22 cellular contexts compared by ENCODE assay signal in the genomic region with DNA sequence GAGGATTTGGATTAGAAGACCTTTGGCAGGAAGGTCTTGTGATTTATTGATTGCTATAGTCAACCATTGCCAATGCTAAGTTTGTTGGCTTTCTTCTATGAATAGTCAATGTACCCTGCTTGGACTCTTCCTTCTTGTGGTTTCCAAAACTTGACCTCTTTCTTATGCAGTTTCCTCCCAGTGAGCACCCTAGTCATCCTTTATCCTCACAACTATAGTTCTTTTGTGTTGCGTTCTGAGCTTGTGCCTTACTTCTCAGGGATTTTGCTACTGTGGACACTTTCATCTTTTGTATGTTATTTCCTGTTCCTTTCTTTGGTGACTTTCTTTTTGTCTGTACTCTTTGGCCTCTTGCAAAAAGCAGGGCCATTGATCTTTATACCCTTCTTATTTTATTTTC.
DNase-seq lines count a peak whose midpoint lies in the region; ATAC-seq, FAIRE-seq and TF ChIP-seq lines count a peak whose summit lies in the region.
"Had no signal": no experiment of that assay in that cellular context is flagged by ENCODE, and none has a peak within 500 bp of the region (broad histone marks: within the 10 kb centered on the region; RNA-seq: fewer than 3 reads in every experiment).

No MANE protein-coding gene starts in this region.

- BruUV-seq in mammary epithelial cell (replicated peaks; lab: Mats Ljungman, UMichigan): no TSS peak

- H3K4me2 ChIP-seq in smooth muscle cell (peak overlapping the region; percentile 15), mammary epithelial cell (ENCODE audit: insufficient read depth, low read depth, low read length) (no peak overlapping the region)
- H3K4me2 ChIP-seq: BLaER1 had no signal

- peaks cover 5% of the 10 kb centered on the region; the same call in 1 of the 2 replicates for H3K36me3 Mint-ChIP-seq in WTC11
- H3K36me3 Mint-ChIP-seq: CD14-positive monocyte; CD4-positive, alpha-beta memory T cell; CD4-positive, CD25-positive, alpha-beta regulatory T cell; CD8-positive, alpha-beta memory T cell had no signal

- no peak for DNase-seq in WTC11 (ENCODE audit: low spot score)
- no peak for DNase-seq in smooth muscle cell (lab: John Stamatoyannopoulos, UW; ENCODE audit: unreplicated experiment)
- DNase-seq in D721Med (ENCODE audit: insufficient read length, low spot score): no peak
- no peak for DNase-seq in epidermal melanocyte (ENCODE audit: insufficient read length, low spot score)
- DNase-seq in mammary epithelial cell: no peak
- DNase-seq: 8988T; ACHN; BE2C; C1 segment of cervical spinal cord; CD4-positive, alpha-beta memory T cell; CD4-positive, CD25-positive, alpha-beta regulatory T cell; CD8-positive, alpha-beta memory T cell; COR-L47; DMS79 treated with DMSO at 0.1 percent for 48 hours; GF-D8 had no signal

- H3F3A ChIP-seq in smooth muscle cell (ENCODE audit: low read depth): peaks cover 33% of the 10 kb centered on the region

- H4K20me1 ChIP-seq in smooth muscle cell (ENCODE audit: low read depth) (no peaks in the 10 kb centered on the region), mammary epithelial cell (ENCODE audit: insufficient read depth, low read length) (no peaks in the 10 kb centered on the region)
- H4K20me1 ChIP-seq: BLaER1 had no signal

- peaks cover 14% of the 10 kb centered on the region for H3K9me3 Mint-ChIP-seq in WTC11

- in situ Hi-C loops in mammary epithelial cell (cut with MboI; ENCODE audit: low sequenced_read_pairs in 2 of 2): no loop called here

- H3K79me2 ChIP-seq in smooth muscle cell (ENCODE audit: low read depth) (no peaks in the 10 kb centered on the region), mammary epithelial cell (ENCODE audit: insufficient read depth, low read length) (no peaks in the 10 kb centered on the region)

- no peak for TF ChIP-seq CTCF in WTC11 (IDR thresholded peaks at IDR 0.05)
- no peak for TF ChIP-seq CTCF in smooth muscle cell (IDR thresholded peaks at IDR 0.05; ENCODE audit: borderline replicate concordance, insufficient read depth, poor library complexity, severe bottlenecking)
- TF ChIP-seq CTCF in D721Med (IDR thresholded peaks at IDR 0.05; ENCODE audit: insufficient read depth, missing control alignments): no peak
- TF ChIP-seq CTCF in mammary epithelial cell (conservative IDR thresholded peaks at IDR 0.05 in 1 of 2, IDR thresholded peaks at IDR 0.05 in 1 of 2; ENCODE audit: extremely low read depth in 1 of 2, insufficient read depth in 1 of 2, low read depth in 1 of 2, low read length in 2 of 2): no peak

- dilution Hi-C loops in mammary epithelial cell (cut with HindIII; ENCODE audit: low sequenced_read_pairs): no loop called here

- FAIRE-seq in D721Med (lab: Jason Lieb, UNC): no peak
- FAIRE-seq: A204.1, G401.6, GM12891, GM19239 had no signal

- H3K4me3 Mint-ChIP-seq in WTC11: no peak overlapping the region
- H3K4me3 Mint-ChIP-seq: CD14-positive monocyte; CD4-positive, alpha-beta memory T cell; CD4-positive, CD25-positive, alpha-beta regulatory T cell; CD8-positive, alpha-beta memory T cell had no signal

- POLR2A ChIA-PET in WTC11 (lab: Charles Lee): no interaction called here

- 96% methylated on average over 1 of the region's 1 CpG for WGBS in smooth muscle cell (ENCODE audit: low lambda C conversion rate)
- WGBS in mammary epithelial cell (ENCODE audit: low coverage, missing lambda C conversion rate): 92% methylated on average over 1 of the region's 1 CpG

- H3K4me3 ChIP-seq in HUES48 (ENCODE audit: low read depth, low read length) (no peak overlapping the region), smooth muscle cell (no peak overlapping the region), mammary epithelial cell (replicated peaks in 1 of 3; ENCODE audit: insufficient read depth in 1 of 3, low read depth in 2 of 3, low read length in 3 of 3) (no peak overlapping the region)
- H3K4me3 ChIP-seq: BLaER1 had no signal

- H3K27ac ChIP-seq in HUES48 (ENCODE audit: low read depth, low read length) (peak overlapping the region; percentile 56), smooth muscle cell (ENCODE audit: low read depth) (peak overlapping the region; percentile 94), mammary epithelial cell (ENCODE audit: insufficient read depth, low read depth, low read length) (no peak overlapping the region)
- H3K27ac ChIP-seq: BLaER1 had no signal

- no peaks in the 10 kb centered on the region for H3K36me3 ChIP-seq in HUES48 (ENCODE audit: control insufficient read depth, insufficient read depth, low read length)
- no peaks in the 10 kb centered on the region for H3K36me3 ChIP-seq in smooth muscle cell (ENCODE audit: low read depth)
- no peaks in the 10 kb centered on the region for H3K36me3 ChIP-seq in mammary epithelial cell (ENCODE audit: insufficient read depth, low read length)
- H3K36me3 ChIP-seq: BE2C, BLaER1 had no signal

- CTCF ChIA-PET in WTC11 (lab: Charles Lee): no interaction called here
- CTCF ChIA-PET in mammary epithelial cell (lab: Charles Lee; ENCODE audit: low non-redundant PET): no interaction called here

- ATAC-seq in WTC11: peak; percentile 67

- H3K27ac Mint-ChIP-seq in WTC11: no peak overlapping the region
- H3K27ac Mint-ChIP-seq: CD14-positive monocyte; CD4-positive, alpha-beta memory T cell; CD4-positive, CD25-positive, alpha-beta regulatory T cell; CD8-positive, alpha-beta memory T cell had no signal

- H3K27me3 ChIP-seq in HUES48 (ENCODE audit: control insufficient read depth, insufficient read depth, low read length) (no peaks in the 10 kb centered on the region), smooth muscle cell (ENCODE audit: low read depth) (no peaks in the 10 kb centered on the region), mammary epithelial cell (ENCODE audit: insufficient read depth, low read length) (no peaks in the 10 kb centered on the region)
- H3K27me3 ChIP-seq: BE2C, BLaER1 had no signal

- H3K9me3 ChIP-seq in HUES48 (ENCODE audit: control insufficient read depth, insufficient read depth, low read length): 0 out of 2 replicates have a peak, but pooled peaks cover 3% of the 10 kb centered on the region
- H3K9me3 ChIP-seq in smooth muscle cell (replicated peaks; ENCODE audit: low read depth): no peaks in the 10 kb centered on the region
- peaks cover 21% of the 10 kb centered on the region for H3K9me3 ChIP-seq in mammary epithelial cell (replicated peaks; ENCODE audit: insufficient read depth, low read length)
- H3K9me3 ChIP-seq: BE2C, BLaER1 had no signal

- intact Hi-C loops in mammary epithelial cell (cut with micrococcal nuclease): no loop called here

- H2AFZ ChIP-seq in smooth muscle cell (ENCODE audit: low read depth) (no peak overlapping the region), mammary epithelial cell (ENCODE audit: low read depth, low read length) (no peak overlapping the region)

- peaks cover 28% of the 10 kb centered on the region for H3K4me1 Mint-ChIP-seq in WTC11
- H3K4me1 Mint-ChIP-seq: CD14-positive monocyte; CD4-positive, alpha-beta memory T cell; CD4-positive, CD25-positive, alpha-beta regulatory T cell; CD8-positive, alpha-beta memory T cell had no signal

- H3K9ac ChIP-seq in HUES48 (ENCODE audit: low read depth, low read length) (no peak overlapping the region), smooth muscle cell (ENCODE audit: low read depth) (no peak overlapping the region), mammary epithelial cell (ENCODE audit: insufficient read depth, low read length) (no peak overlapping the region)
- H3K9ac ChIP-seq: BLaER1 had no signal

- H3K4me1 ChIP-seq in HUES48 (ENCODE audit: control insufficient read depth, insufficient read depth, low read length) (peaks cover 16% of the 10 kb centered on the region), smooth muscle cell (ENCODE audit: low read depth) (peaks cover 6% of the 10 kb centered on the region), mammary epithelial cell (ENCODE audit: insufficient read depth, low read length) (no peaks in the 10 kb centered on the region)
- H3K4me1 ChIP-seq: BLaER1 had no signal

- no peaks in the 10 kb centered on the region; the same call in 1 of the 2 replicates for H3K27me3 Mint-ChIP-seq in WTC11 (ENCODE audit: low read depth)
- H3K27me3 Mint-ChIP-seq: CD4-positive, alpha-beta memory T cell; CD4-positive, CD25-positive, alpha-beta regulatory T cell; CD8-positive, alpha-beta memory T cell had no signal

TF ChIP-seq in WTC11, 78 proteins besides CTCF, POLR2A, EP300 and RAD21:
- TF ChIP-seq, protein P1, sequence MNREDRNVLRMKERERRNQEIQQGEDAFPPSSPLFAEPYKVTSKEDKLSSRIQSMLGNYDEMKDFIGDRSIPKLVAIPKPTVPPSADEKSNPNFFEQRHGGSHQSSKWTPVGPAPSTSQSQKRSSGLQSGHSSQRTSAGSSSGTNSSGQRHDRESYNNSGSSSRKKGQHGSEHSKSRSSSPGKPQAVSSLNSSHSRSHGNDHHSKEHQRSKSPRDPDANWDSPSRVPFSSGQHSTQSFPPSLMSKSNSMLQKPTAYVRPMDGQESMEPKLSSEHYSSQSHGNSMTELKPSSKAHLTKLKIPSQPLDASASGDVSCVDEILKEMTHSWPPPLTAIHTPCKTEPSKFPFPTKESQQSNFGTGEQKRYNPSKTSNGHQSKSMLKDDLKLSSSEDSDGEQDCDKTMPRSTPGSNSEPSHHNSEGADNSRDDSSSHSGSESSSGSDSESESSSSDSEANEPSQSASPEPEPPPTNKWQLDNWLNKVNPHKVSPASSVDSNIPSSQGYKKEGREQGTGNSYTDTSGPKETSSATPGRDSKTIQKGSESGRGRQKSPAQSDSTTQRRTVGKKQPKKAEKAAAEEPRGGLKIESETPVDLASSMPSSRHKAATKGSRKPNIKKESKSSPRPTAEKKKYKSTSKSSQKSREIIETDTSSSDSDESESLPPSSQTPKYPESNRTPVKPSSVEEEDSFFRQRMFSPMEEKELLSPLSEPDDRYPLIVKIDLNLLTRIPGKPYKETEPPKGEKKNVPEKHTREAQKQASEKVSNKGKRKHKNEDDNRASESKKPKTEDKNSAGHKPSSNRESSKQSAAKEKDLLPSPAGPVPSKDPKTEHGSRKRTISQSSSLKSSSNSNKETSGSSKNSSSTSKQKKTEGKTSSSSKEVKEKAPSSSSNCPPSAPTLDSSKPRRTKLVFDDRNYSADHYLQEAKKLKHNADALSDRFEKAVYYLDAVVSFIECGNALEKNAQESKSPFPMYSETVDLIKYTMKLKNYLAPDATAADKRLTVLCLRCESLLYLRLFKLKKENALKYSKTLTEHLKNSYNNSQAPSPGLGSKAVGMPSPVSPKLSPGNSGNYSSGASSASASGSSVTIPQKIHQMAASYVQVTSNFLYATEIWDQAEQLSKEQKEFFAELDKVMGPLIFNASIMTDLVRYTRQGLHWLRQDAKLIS (CRISPR knock-in tag; IDR thresholded peaks at IDR 0.05; ENCODE audit: borderline replicate concordance): no peak
- TF ChIP-seq ETV6 (CRISPR knock-in tag; IDR thresholded peaks at IDR 0.05): no peak
- TF ChIP-seq ZNF232 (CRISPR knock-in tag; IDR thresholded peaks at IDR 0.05): no peak
- no peak for TF ChIP-seq ELF4 (CRISPR knock-in tag; IDR thresholded peaks at IDR 0.05; ENCODE audit: low read depth)
